14 cellular contexts compared by ENCODE assay signal in genomic region chr1:61210435-61211012, GRCh38.
DNase-seq lines count a peak whose midpoint lies in the region; ATAC-seq and TF ChIP-seq lines count a peak whose summit lies in the region.
"Had no signal": no experiment of that assay in that cellular context is flagged by ENCODE, and none has a peak within 500 bp of the region (broad histone marks: within the 10 kb centered on the region; RNA-seq: fewer than 3 reads in every experiment).

No MANE protein-coding gene starts in this region.

- DNase-seq in CD8-positive, alpha-beta T cell: no peak
- DNase-seq in NCI-H460 (ENCODE audit: extremely low read depth, low read depth) (peak; percentile 16), chondrocyte (ENCODE audit: low spot score) (no peak), neural progenitor cell (ENCODE audit: low spot score) (no peak), iPS-NIHi7 (ENCODE audit: extremely low spot score) (no peak), middle frontal gyrus (ENCODE audit: extremely low spot score, low spot score) (no peak), ACHN (no peak), globus pallidus (ENCODE audit: low spot score) (no peak)
- DNase-seq: activated B cell treated with CpG ODN at 0.5 μM for 24 hours; activated CD8-positive, alpha-beta memory T cell treated with anti-CD3 and anti-CD28 coated beads, Interleukin-2, amount 50 U/mL, for 4 hours; cortex of kidney; immature natural killer cell; NCI-H2029 had no signal

- no peak overlapping the region for H2AFZ ChIP-seq in neural progenitor cell (replicated peaks)

- H3K27ac ChIP-seq in CD8-positive, alpha-beta T cell (ENCODE audit: low read depth, low read length): no peak overlapping the region
- H3K27ac ChIP-seq in neural progenitor cell: no peak overlapping the region

- H3K4me3 ChIP-seq in CD8-positive, alpha-beta T cell (ENCODE audit: low read depth, low read length): no peak overlapping the region
- H3K4me3 ChIP-seq in neural progenitor cell: no peak overlapping the region

- in situ Hi-C loops in ACHN (cut with HindIII; ENCODE audit: low pct_ligation_motif_present, low pct_unique_long_range_greater_than_20kb, low sequenced_read_pairs): no loop called here

- no peaks in the 10 kb centered on the region for H3K27me3 ChIP-seq in CD8-positive, alpha-beta T cell (ENCODE audit: insufficient read depth, low read length)
- no peaks in the 10 kb centered on the region for H3K27me3 ChIP-seq in neural progenitor cell

- no peak for ATAC-seq in CD8-positive, alpha-beta T cell

- H3K9me3 Mint-ChIP-seq in CD8-positive, alpha-beta T cell: no peaks in the 10 kb centered on the region
- no peaks in the 10 kb centered on the region for H3K9me3 Mint-ChIP-seq in chondrocyte (ENCODE audit: low read depth)
- peaks cover 4% of the 10 kb centered on the region for H3K9me3 Mint-ChIP-seq in neural progenitor cell
- H3K9me3 Mint-ChIP-seq: activated B cell treated with CpG ODN at 0.5 μM for 24 hours, immature natural killer cell had no signal

- H4K20me1 ChIP-seq in neural progenitor cell (ENCODE audit: low read depth): no peaks in the 10 kb centered on the region

- H3F3A ChIP-seq in neural progenitor cell (ENCODE audit: low read depth): no peaks in the 10 kb centered on the region

- H3K4me1 Mint-ChIP-seq in CD8-positive, alpha-beta T cell (ENCODE audit: low read depth): no peaks in the 10 kb centered on the region
- H3K4me1 Mint-ChIP-seq in chondrocyte (ENCODE audit: low read depth) (peaks cover 24% of the 10 kb centered on the region), neural progenitor cell (no peaks in the 10 kb centered on the region)
- H3K4me1 Mint-ChIP-seq: activated B cell treated with CpG ODN at 0.5 μM for 24 hours; CD4-positive, CD25-positive, alpha-beta regulatory T cell had no signal

- no peaks in the 10 kb centered on the region for H3K9me3 ChIP-seq in CD8-positive, alpha-beta T cell (ENCODE audit: low read length)
- no peaks in the 10 kb centered on the region for H3K9me3 ChIP-seq in neural progenitor cell (ENCODE audit: low read depth)

- no peak overlapping the region for H3K27ac Mint-ChIP-seq in CD8-positive, alpha-beta T cell
- H3K27ac Mint-ChIP-seq in chondrocyte (ENCODE audit: unreplicated experiment): no peak overlapping the region
- no peak overlapping the region for H3K27ac Mint-ChIP-seq in neural progenitor cell
- H3K27ac Mint-ChIP-seq: activated B cell treated with CpG ODN at 0.5 μM for 24 hours; CD4-positive, CD25-positive, alpha-beta regulatory T cell; immature natural killer cell had no signal

- no peaks in the 10 kb centered on the region for H3K36me3 Mint-ChIP-seq in CD8-positive, alpha-beta T cell
- H3K36me3 Mint-ChIP-seq in chondrocyte (ENCODE audit: low read depth): no peaks in the 10 kb centered on the region
- H3K36me3 Mint-ChIP-seq in neural progenitor cell: peaks cover 8% of the 10 kb centered on the region
- H3K36me3 Mint-ChIP-seq: CD4-positive, CD25-positive, alpha-beta regulatory T cell; immature natural killer cell had no signal

- no peaks in the 10 kb centered on the region for H3K79me2 ChIP-seq in neural progenitor cell (ENCODE audit: low read depth)

- H3K27me3 Mint-ChIP-seq in CD8-positive, alpha-beta T cell (ENCODE audit: low read depth): no peaks in the 10 kb centered on the region
- no peaks in the 10 kb centered on the region for H3K27me3 Mint-ChIP-seq in chondrocyte (ENCODE audit: low read depth)
- peaks cover 2% of the 10 kb centered on the region for H3K27me3 Mint-ChIP-seq in neural progenitor cell (ENCODE audit: insufficient read depth, low read depth)

- POLR2A ChIA-PET in CD8-positive, alpha-beta T cell (lab: Charles Lee): no interaction called here

- H3K4me2 ChIP-seq in neural progenitor cell: no peak overlapping the region

- H3K4me3 Mint-ChIP-seq in CD8-positive, alpha-beta T cell: no peak overlapping the region
- H3K4me3 Mint-ChIP-seq in chondrocyte (ENCODE audit: unreplicated experiment): no peak overlapping the region
- H3K4me3 Mint-ChIP-seq in neural progenitor cell: no peak overlapping the region
- H3K4me3 Mint-ChIP-seq: activated B cell treated with CpG ODN at 0.5 μM for 24 hours; CD4-positive, CD25-positive, alpha-beta regulatory T cell; immature natural killer cell had no signal

- intact Hi-C loops in CD8-positive, alpha-beta T cell (cut with DNase I, micrococcal nuclease): loop anchor here (1.0 kb wide), 1 partner anchor 160 kb away; no protein-coding TSS in a partner anchor

- TF ChIP-seq CTCF in CD8-positive, alpha-beta T cell (IDR thresholded peaks at IDR 0.05): peak; percentile 10
- peak; percentile 45 for TF ChIP-seq CTCF in chondrocyte (IDR thresholded peaks at IDR 0.05)
- peak; percentile 33 for TF ChIP-seq CTCF in neural progenitor cell (IDR thresholded peaks at IDR 0.05)

- H3K9ac ChIP-seq in neural progenitor cell: no peak overlapping the region

- H3K36me3 ChIP-seq in CD8-positive, alpha-beta T cell (ENCODE audit: insufficient read depth, low read length): no peaks in the 10 kb centered on the region
- H3K36me3 ChIP-seq in neural progenitor cell: no peaks in the 10 kb centered on the region

- CTCF ChIA-PET in CD8-positive, alpha-beta T cell (lab: Charles Lee): interaction anchor here (5.1 kb wide), 1 partner anchor 161 kb away, joined by 42 read pairs; no protein-coding TSS in a partner anchor

- H3K4me1 ChIP-seq in CD8-positive, alpha-beta T cell (ENCODE audit: insufficient read depth, low read length): no peaks in the 10 kb centered on the region
- no peaks in the 10 kb centered on the region for H3K4me1 ChIP-seq in neural progenitor cell
